16 cellular contexts compared by ENCODE assay signal in the genomic region with DNA sequence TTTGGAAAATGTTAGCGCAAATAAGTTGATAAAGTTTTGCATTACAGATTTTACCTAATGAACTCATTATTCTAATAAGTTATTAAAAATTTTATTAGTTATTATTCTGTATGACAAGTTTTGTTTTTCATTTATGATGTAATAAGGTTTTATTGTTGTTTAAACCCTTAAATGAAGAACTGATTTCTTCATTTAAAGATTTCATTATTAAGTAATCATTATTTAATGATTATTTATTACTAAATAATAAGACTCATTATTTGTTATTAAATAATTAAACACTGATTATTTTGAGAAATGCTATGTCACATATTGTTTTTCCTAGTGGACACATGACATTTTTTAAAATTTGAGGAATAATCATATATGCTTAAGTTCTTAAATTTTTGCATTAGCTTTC. TPM values are rescaled to one million over a fixed set of nuclear protein-coding genes. Genes with fewer than 3 reads are reported as not detected.
DNase-seq lines count a peak whose midpoint lies in the region; ATAC-seq, FAIRE-seq and TF ChIP-seq lines count a peak whose summit lies in the region.
"Had no signal": no experiment of that assay in that cellular context is flagged by ENCODE, and none has a peak within 500 bp of the region (broad histone marks: within the 10 kb centered on the region; RNA-seq: fewer than 3 reads in every experiment).

No MANE protein-coding gene starts in this region.

- peaks cover 26% of the 10 kb centered on the region for H3K4me1 Mint-ChIP-seq in WTC11

- H3K36me3 ChIP-seq in Karpas-422 (ENCODE audit: insufficient read depth, low read length): peaks cover 71% of the 10 kb centered on the region

- H3K27me3 Mint-ChIP-seq in WTC11 (ENCODE audit: low read depth): no peaks in the 10 kb centered on the region
- H3K27me3 Mint-ChIP-seq: B cell had no signal

- TF ChIP-seq CTCF in WTC11 (IDR thresholded peaks at IDR 0.05): no peak

- no peaks in the 10 kb centered on the region for H3K9me2 ChIP-seq in Karpas-422 (replicated peaks; ENCODE audit: insufficient read depth, low read length)

- no peak overlapping the region for H3K4me3 ChIP-seq in Karpas-422 (ENCODE audit: low read length)
- H3K4me3 ChIP-seq: BLaER1 treated with 17β-estradiol and CSF1 and Interleukin-3, amounts not matched to agents 10 nM and 100 nM; GM12878; HAP-1 had no signal

- H3K9me3 Mint-ChIP-seq in WTC11: 0 out of 2 replicates have a peak, but pooled peaks cover 3% of the 10 kb centered on the region

- H3K9ac ChIP-seq in Karpas-422 (ENCODE audit: low read length): no peak overlapping the region
- H3K9ac ChIP-seq: BLaER1 treated with 17β-estradiol and CSF1 and Interleukin-3, amounts not matched to agents 10 nM and 100 nM had no signal

- H3K4me3 Mint-ChIP-seq in WTC11: no peak overlapping the region
- H3K4me3 Mint-ChIP-seq: B cell; CD8-positive, alpha-beta T cell had no signal

- no peaks in the 10 kb centered on the region for H3K4me1 ChIP-seq in Karpas-422 (ENCODE audit: low read length)

- H3K27me3 ChIP-seq in Karpas-422 (ENCODE audit: low read length): no peaks in the 10 kb centered on the region
- H3K27me3 ChIP-seq: BLaER1 treated with 17β-estradiol and CSF1 and Interleukin-3, amounts not matched to agents 10 nM and 100 nM had no signal

- H3K36me3 Mint-ChIP-seq in WTC11: peaks cover 9% of the 10 kb centered on the region

- H2AFZ ChIP-seq in Karpas-422 (ENCODE audit: low read length): no peak overlapping the region

- CTCF ChIA-PET in WTC11 (lab: Charles Lee): no interaction called here

- no peak overlapping the region for H3K27ac Mint-ChIP-seq in WTC11
- H3K27ac Mint-ChIP-seq: B cell; CD8-positive, alpha-beta T cell had no signal

- DNase-seq in WTC11 (ENCODE audit: low spot score): no peak
- no peak for DNase-seq in frontal cortex (ENCODE audit: low spot score in 2 of 2)
- no peak for DNase-seq in Karpas-422
- DNase-seq in H54 (ENCODE audit: insufficient read length, low spot score): no peak
- DNase-seq in NCI-H69 (lab: John Stamatoyannopoulos, UW): no peak
- DNase-seq in KG1 (lab: John Stamatoyannopoulos, UW): no peak
- DNase-seq: 8988T; Calu3; CD8-positive, alpha-beta T cell; DMS79 treated with DMSO at 0.1 percent for 48 hours had no signal

- no peak overlapping the region for H3K4me2 ChIP-seq in Karpas-422 (ENCODE audit: low read depth, low read length, poor library complexity, severe bottlenecking)
- H3K4me2 ChIP-seq: BLaER1 treated with 17β-estradiol and CSF1 and Interleukin-3, amounts not matched to agents 10 nM and 100 nM had no signal

- no peak for TF ChIP-seq POLR2A in H54 (IDR thresholded peaks at IDR 0.05; ENCODE audit: low read depth, low read length)

- FAIRE-seq in G401.6 (lab: Jason Lieb, UNC) (peak; percentile 84), frontal cortex (lab: Jason Lieb, UNC) (peak; percentile 93), H54 (lab: Jason Lieb, UNC) (no peak)
- FAIRE-seq: GM12878, H1 had no signal

- ATAC-seq in WTC11: no peak
- ATAC-seq: CD8-positive, alpha-beta T cell; GM12878 had no signal

- POLR2A ChIA-PET in WTC11 (lab: Charles Lee): no interaction called here

- peaks cover 7% of the 10 kb centered on the region; the same call in 1 of the 2 replicates for H3K9me3 ChIP-seq in Karpas-422 (ENCODE audit: low read length)

- peaks cover 98% of the 10 kb centered on the region for H3K79me2 ChIP-seq in Karpas-422 (ENCODE audit: low read length)

- H3K27ac ChIP-seq in Karpas-422 (ENCODE audit: low read length): no peak overlapping the region
- H3K27ac ChIP-seq: BLaER1 treated with 17β-estradiol and CSF1 and Interleukin-3, amounts not matched to agents 10 nM and 100 nM had no signal

- H4K20me1 ChIP-seq in Karpas-422 (ENCODE audit: insufficient read depth, low read depth, low read length): no peaks in the 10 kb centered on the region

TF ChIP-seq in WTC11, 78 proteins besides CTCF, POLR2A, EP300 and RAD21:
- TF ChIP-seq, protein P1, sequence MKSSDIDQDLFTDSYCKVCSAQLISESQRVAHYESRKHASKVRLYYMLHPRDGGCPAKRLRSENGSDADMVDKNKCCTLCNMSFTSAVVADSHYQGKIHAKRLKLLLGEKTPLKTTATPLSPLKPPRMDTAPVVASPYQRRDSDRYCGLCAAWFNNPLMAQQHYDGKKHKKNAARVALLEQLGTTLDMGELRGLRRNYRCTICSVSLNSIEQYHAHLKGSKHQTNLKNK (CRISPR knock-in tag; IDR thresholded peaks at IDR 0.05): no peak
- TF ChIP-seq CREB1 (CRISPR knock-in tag; IDR thresholded peaks at IDR 0.05) (no peak), HMGA2 (CRISPR knock-in tag; IDR thresholded peaks at IDR 0.05) (peak; percentile 34; the same call in 1 of the 2 replicates)
TF ChIP-seq in WTC11: peak in this region for 1.

RNA-seq across cellular contexts. Expression of a gene that starts 34.2 kb away (rescaled TPM):
- 25.4 to 37.2 TPM (median 27.8 TPM) in 3 replicates for total RNA-seq in WTC11 (2021)
- 97.8 TPM for total RNA-seq in frontal cortex
- total RNA-seq in Karpas-422 (2014; rRNA removed; shearing (Covaris generic); ENCODE audit: low replicate concordance): 84.3 and 96.0 TPM in 2 replicates
